In genomic region chr19:52897149-52897935, GRCh38 we compare ENCODE assay signal across 8 cellular contexts. TPM values are rescaled to one million over a fixed set of nuclear protein-coding genes. Genes with fewer than 3 reads are reported as not detected.
A peak's percentile ranks its signal among the peaks of the same experiment; 100 is the strongest.
DNase-seq lines count a peak whose midpoint lies in the region; ATAC-seq, FAIRE-seq and TF ChIP-seq lines count a peak whose summit lies in the region.

Gene ZNF320 (minus strand): TSS chr19:52897635. CDS start chr19:52890255, 7,380 bp downstream.

- no peak for ATAC-seq in HepG2
- peak; percentile 94 for ATAC-seq in HG03066 (IDR thresholded peaks at IDR 0.05; ENCODE audit: low read depth, unreplicated experiment)
- ATAC-seq in lung (ENCODE audit: insufficient read depth, low FRiP score): peak; percentile 100

- FAIRE-seq in HepG2 (lab: Jason Lieb, UNC): no peak

- in situ Hi-C loops in HepG2 (cut with HindIII; ENCODE audit: extremely low pct_ligation_motif_present, low pct_unique_long_range_greater_than_20kb): no loop called here

- no peak within 1 kb of the TSS for H2AFZ ChIP-seq in HepG2 (ENCODE audit: low read length)

- peaks cover 0 to 10% (median 5%) of the 10 kb centered on the region in 4 donors for H3K9me3 ChIP-seq in liver (ENCODE audit: control insufficient read depth in 4 of 4, low read length in 3 of 4)
- peaks cover 30% of the 10 kb centered on the region for H3K9me3 ChIP-seq in HepG2 (ENCODE audit: low read length)
- H3K9me3 ChIP-seq in lung (ENCODE audit: control insufficient read depth in 2 of 2, insufficient read depth in 1 of 2, low read length in 1 of 2): peaks cover 0 to 2% of the 10 kb centered on the region in 2 donors

- TF ChIP-seq POLR2A in HepG2 (IDR thresholded peaks at IDR 0.05; ENCODE audit: insufficient read depth in 1 of 2, low read depth in 2 of 2, low read length in 2 of 2): no peak

- H3K4me1 ChIP-seq in liver (ENCODE audit: control insufficient read depth in 4 of 4, insufficient read depth in 4 of 4, low read length in 3 of 4) (peaks cover 0 to 4% (median 0%) of the 10 kb centered on the region in 4 donors), HepG2 (ENCODE audit: insufficient read depth, low read length) (no peaks in the 10 kb centered on the region), lung (ENCODE audit: control insufficient read depth in 2 of 2, insufficient read depth in 2 of 2, low read length in 2 of 2) (peaks cover 0 to 8% of the 10 kb centered on the region in 2 donors)

- TF ChIP-seq RAD21 in liver (IDR thresholded peaks at IDR 0.05): no peak
- no peak for TF ChIP-seq RAD21 in HepG2 (CRISPR knock-in tag; IDR thresholded peaks at IDR 0.05)

- H3K4me2 ChIP-seq in HepG2 (ENCODE audit: low read depth, low read length): no peak within 1 kb of the TSS

- no peaks in the 10 kb centered on the region for H3K79me2 ChIP-seq in HepG2 (ENCODE audit: insufficient read depth, low read length)

- H3K36me3 ChIP-seq in liver (ENCODE audit: control insufficient read depth in 4 of 4, insufficient read depth in 3 of 4, low read depth in 1 of 4, low read length in 3 of 4) (no peaks in the 10 kb centered on the region), HepG2 (replicated peaks in 1 of 2; ENCODE audit: control insufficient read depth in 1 of 2, insufficient read depth in 2 of 2, low read length in 2 of 2) (no peaks in the 10 kb centered on the region), lung (ENCODE audit: control insufficient read depth in 2 of 2, insufficient read depth in 2 of 2, low read length in 2 of 2) (peaks cover 0 to 4% of the 10 kb centered on the region in 2 donors)

- TF ChIP-seq EP300 in HepG2 (IDR thresholded peaks at IDR 0.05; ENCODE audit: low read depth in 2 of 2, low read length in 2 of 2) (no peak), HepG2 (CRISPR knock-in tag; IDR thresholded peaks at IDR 0.05; ENCODE audit: borderline replicate concordance) (no peak)

- H3K9ac ChIP-seq in liver (ENCODE audit: low read depth in 1 of 2, low read length in 2 of 2) (peak within 1 kb of the TSS in 1 of 2 donors; percentile 52), HepG2 (ENCODE audit: insufficient read depth, low read depth, low read length) (no peak within 1 kb of the TSS)

- no TSS peak for BruUV-seq in HepG2 (replicated peaks; lab: Mats Ljungman, UMichigan)

- no peaks in the 10 kb centered on the region for H3K27me3 ChIP-seq in liver (ENCODE audit: control insufficient read depth in 4 of 4, insufficient read depth in 4 of 4, low read length in 3 of 4)
- H3K27me3 ChIP-seq in HepG2 (ENCODE audit: control insufficient read depth in 1 of 2, insufficient read depth in 2 of 2, low read length in 2 of 2): no peaks in the 10 kb centered on the region
- no peaks in the 10 kb centered on the region for H3K27me3 ChIP-seq in dorsolateral prefrontal cortex
- no peaks in the 10 kb centered on the region for H3K27me3 ChIP-seq in lung (ENCODE audit: control insufficient read depth, insufficient read depth)

- WGBS in liver: 5% methylated on average over 56 of the region's 56 CpGs
- WGBS in HepG2 (ENCODE audit: low lambda C conversion rate): 82% methylated on average over 55 of the region's 56 CpGs
- 0 to 1% methylated on average over 56 of the region's 56 CpGs for WGBS in lung, 2 donors

- no peaks in the 10 kb centered on the region for H4K20me1 ChIP-seq in HepG2 (ENCODE audit: insufficient read depth, low read length)

- intact Hi-C loops in HepG2 (cut with micrococcal nuclease; ENCODE audit: unreplicated experiment): no loop called here
- intact Hi-C loops in dorsolateral prefrontal cortex (cut with DNase I): loop anchor here in 1 of 2 donors (5.0 kb wide), 3 partner anchors 45 to 95 kb away; partner anchors contain the start of gene ZNF816

- DNase-seq in HepG2 (ENCODE audit: low spot score) (no peak), NCI-H2227 treated with DMSO at 0.1 percent for 48 hours (lab: John Stamatoyannopoulos, UW) (peak; percentile 96), dorsolateral prefrontal cortex (peak; percentile 90 to 97 (median 97)), lung (ENCODE audit: low spot score) (peak; percentile 95)
- DNase-seq in activated CD4-positive, alpha-beta T cell treated with anti-CD3 and anti-CD28 coated beads, Interleukin-2, amount 50 U/mL, for 48 hours: peak; percentile 90 to 91
- peak; percentile 76 to 84 (median 77) for DNase-seq in stimulated activated CD4-positive, alpha-beta T cell treated with anti-CD3 and anti-CD28 coated beads, TNF-alpha, amount 100 ng/mL, for 24 hours (ENCODE audit: low read depth in 3 of 3)

- CTCF ChIA-PET in HepG2 (lab: Yijun Ruan, JAX; ENCODE audit: low intra/inter-chr PET ratio, low total read pairs): no interaction called here

- TF ChIP-seq CTCF in liver (IDR thresholded peaks at IDR 0.05; ENCODE audit: low read depth, low read length, missing input control) (no peak), HepG2 (CRISPR knock-in tag; IDR thresholded peaks at IDR 0.05) (no peak), dorsolateral prefrontal cortex (IDR thresholded peaks at IDR 0.05 in 54 of 56, conservative IDR thresholded peaks at IDR 0.05 in 2 of 56; ENCODE audit: low read depth in 1 of 56, partially characterized antibody in 56 of 56) (peak in 6 of 56 donors; percentile 8 to 37 (median 17)), lung (IDR thresholded peaks at IDR 0.05; ENCODE audit: control extremely low read depth, extremely low read depth) (no peak)

- H3K4me3 ChIP-seq in liver (ENCODE audit: low read depth in 1 of 3, low read length in 3 of 3) (peak within 1 kb of the TSS; percentile 27 to 63 (median 54)), HepG2 (replicated peaks in 1 of 3; ENCODE audit: insufficient read depth in 1 of 3, low read depth in 2 of 3, low read length in 3 of 3) (no peak within 1 kb of the TSS), dorsolateral prefrontal cortex (peak within 1 kb of the TSS; percentile 67 to 97 (median 86)), lung (peak within 1 kb of the TSS; percentile 74)

- H3K27ac ChIP-seq in liver (ENCODE audit: low read depth in 1 of 2, low read length in 2 of 2): peak within 1 kb of the TSS; percentile 61
- no peak within 1 kb of the TSS for H3K27ac ChIP-seq in HepG2 (ENCODE audit: extremely low read length, insufficient read depth, low read length)
- H3K27ac ChIP-seq in dorsolateral prefrontal cortex: peak within 1 kb of the TSS; percentile 13 to 91 (median 79)
- peak within 1 kb of the TSS; percentile 90 to 92 for H3K27ac ChIP-seq in lung (ENCODE audit: low read depth in 1 of 2, low read length in 1 of 2)

- POLR2A ChIA-PET in HepG2 (lab: Yijun Ruan, JAX): no interaction called here

TF ChIP-seq in liver, 16 proteins besides CTCF, POLR2A, EP300 and RAD21 (continues in another document):
- TF ChIP-seq SP1 (IDR thresholded peaks at IDR 0.05): no peak
- TF ChIP-seq MAX (IDR thresholded peaks at IDR 0.05): peak; percentile 32
- no peak for TF ChIP-seq JUND (IDR thresholded peaks at IDR 0.05)
- TF ChIP-seq HNF4A (conservative IDR thresholded peaks at IDR 0.05): no peak
- TF ChIP-seq EGR1 (IDR thresholded peaks at IDR 0.05; ENCODE audit: low read depth in 2 of 2): no peak
- TF ChIP-seq ATF3 (IDR thresholded peaks at IDR 0.05): no peak

TF ChIP-seq in HepG2, 621 proteins besides CTCF, POLR2A, EP300 and RAD21 (continues in another document):
- TF ChIP-seq MED1 (CRISPR knock-in tag; IDR thresholded peaks at IDR 0.05): no peak
- TF ChIP-seq IRF9 (CRISPR knock-in tag; IDR thresholded peaks at IDR 0.05; ENCODE audit: borderline replicate concordance): no peak
- no peak for TF ChIP-seq U2AF2 (IDR thresholded peaks at IDR 0.05; ENCODE audit: low read depth, low read length)
- no peak for TF ChIP-seq ZMYM2 (CRISPR knock-in tag; IDR thresholded peaks at IDR 0.05)
- TF ChIP-seq FOXC1 (CRISPR knock-in tag; IDR thresholded peaks at IDR 0.05; ENCODE audit: borderline replicate concordance): no peak
- no peak for TF ChIP-seq ZNF430 (CRISPR knock-in tag; IDR thresholded peaks at IDR 0.05)
- no peak for TF ChIP-seq ZSCAN25 (CRISPR knock-in tag; IDR thresholded peaks at IDR 0.05)
- TF ChIP-seq ZNF326 (CRISPR knock-in tag; IDR thresholded peaks at IDR 0.05; ENCODE audit: borderline replicate concordance): no peak
- no peak for TF ChIP-seq ZNF282 (IDR thresholded peaks at IDR 0.05; ENCODE audit: partially characterized antibody)

RNA-seq across cellular contexts. Expression of gene ZNF320, which starts in this region (rescaled TPM):
- total RNA-seq in liver: 1 to 10 TPM; 2.0 to 4.6 TPM
- polyA plus RNA-seq in liver: 1 to 10 TPM in 1 of 2 donors, under 1 TPM in 1; 0.65 to 1.6 TPM
- 0.49 and 1.3 TPM in 2 replicates for total RNA-seq in HepG2 (2016; rRNA removed; fragmentation: Illumina TruSeq; extraction: Trizol)
- 0.71 TPM in 1 of 2 replicates, not detected in the other for total RNA-seq in HepG2 (2016; cell fraction: cytosol; rRNA removed; fragmentation: Illumina TruSeq; extraction: Trizol; ENCODE audit: low read depth)
- 0.76 and 0.85 TPM in 2 replicates for total RNA-seq in HepG2 (2016; cell fraction: insoluble cytoplasmic fraction; rRNA removed; fragmentation: Illumina TruSeq; extraction: Trizol)
- total RNA-seq in HepG2 (2016; cell fraction: membrane; rRNA removed; fragmentation: Illumina TruSeq; extraction: Trizol): not detected in 2 replicates
- 0.91 and 1.1 TPM in 2 replicates for total RNA-seq in HepG2 (2016; cell fraction: nucleus; rRNA removed; fragmentation: Illumina TruSeq; extraction: Trizol)
- 0.05 TPM in 1 of 2 replicates, not detected in the other for polyA plus RNA-seq in HepG2 (2011; rRNA removed)
- not detected in 2 replicates for polyA plus RNA-seq in HepG2 (2011; cell fraction: cytosol; rRNA removed)
- polyA plus RNA-seq in HepG2 (2011; cell fraction: nucleus; rRNA removed): not detected in 2 replicates
- polyA plus RNA-seq in HepG2 (2012): not detected in 2 replicates
- not detected in 2 replicates for polyA plus RNA-seq in HepG2 (2016; cell fraction: cytosol; fragmentation: Illumina TruSeq; extraction: Trizol; ENCODE audit: low read depth)
- polyA plus RNA-seq in HepG2 (2016; cell fraction: insoluble cytoplasmic fraction; fragmentation: Illumina TruSeq; extraction: Trizol; ENCODE audit: low read depth): 0.43 TPM in 1 of 2 replicates, not detected in the other
- 0.29 and 0.37 TPM in 2 replicates for polyA plus RNA-seq in HepG2 (2016; cell fraction: membrane; fragmentation: Illumina TruSeq; extraction: Trizol; ENCODE audit: low read depth)
- 0.98 and 1.1 TPM in 2 replicates for polyA plus RNA-seq in HepG2 (2016; cell fraction: nucleus; fragmentation: Illumina TruSeq; extraction: Trizol; ENCODE audit: insufficient read depth, low read depth)
- 15.4 TPM in 1 of 2 replicates, not detected in the other for polyA minus RNA-seq in HepG2 (2011; rRNA and poly(A)+ RNA removed; ENCODE audit: low replicate concordance)
- not detected in 2 replicates for polyA minus RNA-seq in HepG2 (2011; cell fraction: cytosol; rRNA and poly(A)+ RNA removed)
- not detected in 2 replicates for polyA minus RNA-seq in HepG2 (2011; cell fraction: nucleus; rRNA and poly(A)+ RNA removed)
- total RNA-seq in dorsolateral prefrontal cortex: 10 to 100 TPM; 13.8 to 49.1 (median 23.7) TPM
- 10 to 100 TPM; 16.2 to 34.6 TPM for total RNA-seq in lung
- 1 to 10 TPM; 5.0 to 8.3 TPM for polyA plus RNA-seq in lung

Comparison
In these comparisons a context has a peak if more than half of its experiments do, and no peak if none do; other contexts are left out.
1. H3K4me3 ChIP-seq: peak in liver (3 of 3), dorsolateral prefrontal cortex (59 of 59) and lung (single experiment); none in HepG2 (0 of 3).